ENCODE assay signal across 8 cellular contexts in the genomic region with DNA sequence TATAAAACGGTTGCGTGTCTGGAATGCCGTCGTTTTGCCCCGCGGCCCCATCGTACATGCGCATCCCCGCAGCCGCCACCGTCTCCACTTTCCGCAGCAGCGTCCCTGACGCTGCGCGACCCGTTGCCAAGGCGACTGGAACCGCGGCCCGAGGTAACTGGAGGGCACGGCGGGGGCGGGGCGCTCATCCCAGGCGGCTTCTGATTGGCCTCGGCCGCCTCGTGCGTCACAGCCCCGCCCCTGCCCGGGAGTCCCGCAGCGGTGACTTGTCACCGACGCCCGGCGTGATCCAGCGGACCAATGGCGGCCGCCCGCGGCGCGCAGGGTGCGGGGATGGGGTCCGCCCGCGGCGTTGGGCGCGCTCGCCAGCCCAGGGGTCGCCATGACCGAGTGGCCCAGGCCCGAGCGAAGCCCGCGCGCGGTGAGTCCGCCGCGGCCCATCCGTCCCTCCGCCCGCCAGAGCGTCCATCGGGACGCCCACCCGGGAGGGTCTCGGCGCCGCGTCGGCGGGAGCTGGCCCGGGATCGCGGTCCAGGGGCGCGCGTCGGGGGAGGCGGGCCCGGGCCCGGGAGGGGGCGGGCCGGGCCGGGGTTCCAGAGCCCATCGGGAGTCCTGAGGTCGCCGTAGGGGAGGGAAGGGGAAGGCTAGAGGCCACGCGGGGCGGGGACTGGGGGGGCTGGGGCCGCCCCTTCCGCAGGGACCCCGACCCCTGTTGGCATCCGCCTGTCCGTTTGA. TPM values are rescaled to one million over a fixed set of nuclear protein-coding genes. Genes with fewer than 3 reads are reported as not detected.
DNase-seq lines count a peak whose midpoint lies in the region; ATAC-seq and TF ChIP-seq lines count a peak whose summit lies in the region.

A gene with protein sequence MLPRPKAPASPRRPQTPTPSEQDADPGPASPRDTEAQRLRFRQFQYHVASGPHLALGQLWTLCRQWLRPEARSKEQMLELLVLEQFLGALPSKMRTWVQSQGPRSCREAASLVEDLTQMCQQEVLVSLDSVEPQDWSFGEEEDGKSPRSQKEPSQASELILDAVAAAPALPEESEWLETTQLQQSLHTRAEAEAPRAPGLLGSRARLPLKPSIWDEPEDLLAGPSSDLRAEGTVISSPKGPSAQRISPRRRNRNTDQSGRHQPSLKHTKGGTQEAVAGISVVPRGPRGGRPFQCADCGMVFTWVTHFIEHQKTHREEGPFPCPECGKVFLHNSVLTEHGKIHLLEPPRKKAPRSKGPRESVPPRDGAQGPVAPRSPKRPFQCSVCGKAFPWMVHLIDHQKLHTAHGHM (plus strand): TSS at position 285 of the 735 bp plus-strand sequence. CDS start 3,812 bp downstream, outside the sequence.

- no peaks in the 10 kb centered on the region for H3K27me3 ChIP-seq in BJ (ENCODE audit: control insufficient read depth, insufficient read depth, low read length)
- H3K27me3 ChIP-seq in kidney epithelial cell (ENCODE audit: control insufficient read depth, insufficient read depth, low read length), result peaks cover 2% of the 10 kb centered on the region

- no peak for DNase-seq in BJ (ENCODE audit: low read depth)
- peak; percentile 94 for DNase-seq in NCI-H748 treated with DMSO at 0.1 percent for 48 hours (lab: John Stamatoyannopoulos, UW)
- DNase-seq in choroid plexus epithelial cell (ENCODE audit: low read depth), result peak; percentile 58
- DNase-seq in kidney epithelial cell (ENCODE audit: low read depth), result peak; percentile 5
- peak; percentile 57 for DNase-seq in stimulated activated CD4-positive, alpha-beta T cell treated with anti-CD3 and anti-CD28 coated beads, Interleukin-15, amount 100 ng/mL, for 24 hours
- no peak for DNase-seq in DMS153 treated with DMSO at 0.1 percent for 48 hours (lab: John Stamatoyannopoulos, UW; ENCODE audit: unreplicated experiment)

- H3K4me3 ChIP-seq in BJ (ENCODE audit: low read depth, low read length) (peak within 1 kb of the TSS; percentile 33), choroid plexus epithelial cell (ENCODE audit: low read depth, low read length) (peak within 1 kb of the TSS; percentile 38), kidney epithelial cell (ENCODE audit: low read depth, low read length) (peak within 1 kb of the TSS; percentile 20)

- POLR2A ChIA-PET in BJ (lab: Charles Lee), result no interaction called here

- TF ChIP-seq CTCF in BJ (IDR thresholded peaks at IDR 0.05; ENCODE audit: insufficient read depth, low read depth, low read length) (no peak), choroid plexus epithelial cell (conservative IDR thresholded peaks at IDR 0.05; ENCODE audit: low read depth, low read length) (no peak), kidney epithelial cell (IDR thresholded peaks at IDR 0.05; ENCODE audit: insufficient read depth, low read length, poor library complexity, severe bottlenecking) (no peak)

- CTCF ChIA-PET in BJ (lab: Yijun Ruan, JAX), result no interaction called here

- ATAC-seq in GM18868 (IDR thresholded peaks at IDR 0.05; ENCODE audit: unreplicated experiment), result no peak
- no peak for ATAC-seq in GM21447 (IDR thresholded peaks at IDR 0.05; ENCODE audit: unreplicated experiment)

- H3K36me3 ChIP-seq in BJ (ENCODE audit: control insufficient read depth, insufficient read depth, low read length), result no peaks in the 10 kb centered on the region
- H3K36me3 ChIP-seq in kidney epithelial cell (ENCODE audit: control insufficient read depth, insufficient read depth, low read length), result no peaks in the 10 kb centered on the region

RNA-seq across cellular contexts. Expression of the gene that starts here (rescaled TPM):
- polyA plus RNA-seq in BJ (2011; rRNA removed), result 0.10 TPM in 1 of 2 replicates, not detected in the other
- not detected in 2 replicates for polyA minus RNA-seq in BJ (2011; rRNA and poly(A)+ RNA removed)
- total RNA-seq in kidney epithelial cell, result not detected in 2 replicates

Comparison
In these comparisons a context has a peak if more than half of its experiments do, and no peak if none do; other contexts are left out.
1. Peak in DNase-seq and H3K4me3 ChIP-seq in kidney epithelial cell; RNA of the gene not detected or under 1 TPM.
2. DNase-seq: peak in NCI-H748 treated with DMSO at 0.1 percent for 48 hours (single experiment), choroid plexus epithelial cell (single experiment) and stimulated activated CD4-positive, alpha-beta T cell treated with anti-CD3 and anti-CD28 coated beads, Interleukin-15, amount 100 ng/mL, for 24 hours (single experiment); none in BJ (single experiment) and DMS153 treated with DMSO at 0.1 percent for 48 hours (single experiment).
3. Peak in every context shown above with its lines, with median percentiles within 50 percentile points of each other: H3K4me3 ChIP-seq.